ENCODE assay signal across 1 cellular context in the genomic region with DNA sequence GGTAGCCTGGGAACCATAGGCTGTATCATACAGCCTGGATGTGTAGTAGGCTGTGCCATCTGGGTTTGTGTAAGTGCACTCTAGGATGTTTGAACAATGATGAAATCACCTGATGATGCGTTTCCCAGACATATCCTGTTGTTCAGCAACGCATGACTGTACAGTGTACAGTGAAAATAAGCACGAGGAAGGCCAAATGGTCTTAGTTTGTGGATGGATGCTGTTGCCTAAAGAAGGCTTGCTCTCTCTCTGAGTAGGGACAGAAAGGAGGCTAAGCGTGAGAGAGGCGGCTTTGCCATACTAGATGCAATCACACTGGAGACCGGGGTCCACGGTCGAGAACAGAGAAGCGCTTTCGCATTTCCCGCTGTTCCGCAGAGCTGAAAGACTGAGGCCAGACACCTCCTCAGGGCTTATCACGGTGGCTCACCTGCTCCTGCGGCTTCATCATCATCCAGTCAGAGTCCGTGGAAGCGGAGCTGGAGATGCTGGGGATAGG.
TF ChIP-seq lines count a peak whose summit lies in the region.

No MANE protein-coding gene starts in this region.

TF ChIP-seq in HepG2, 621 proteins besides CTCF, POLR2A, EP300 and RAD21 (continued from another document and continues in another):
- TF ChIP-seq, protein P1, sequence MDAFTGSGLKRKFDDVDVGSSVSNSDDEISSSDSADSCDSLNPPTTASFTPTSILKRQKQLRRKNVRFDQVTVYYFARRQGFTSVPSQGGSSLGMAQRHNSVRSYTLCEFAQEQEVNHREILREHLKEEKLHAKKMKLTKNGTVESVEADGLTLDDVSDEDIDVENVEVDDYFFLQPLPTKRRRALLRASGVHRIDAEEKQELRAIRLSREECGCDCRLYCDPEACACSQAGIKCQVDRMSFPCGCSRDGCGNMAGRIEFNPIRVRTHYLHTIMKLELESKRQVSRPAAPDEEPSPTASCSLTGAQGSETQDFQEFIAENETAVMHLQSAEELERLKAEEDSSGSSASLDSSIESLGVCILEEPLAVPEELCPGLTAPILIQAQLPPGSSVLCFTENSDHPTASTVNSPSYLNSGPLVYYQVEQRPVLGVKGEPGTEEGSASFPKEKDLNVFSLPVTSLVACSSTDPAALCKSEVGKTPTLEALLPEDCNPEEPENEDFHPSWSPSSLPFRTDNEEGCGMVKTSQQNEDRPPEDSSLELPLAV (CRISPR knock-in tag; conservative IDR thresholded peaks at IDR 0.05; ENCODE audit: low read depth) = no peak
- TF ChIP-seq ZNF749 (CRISPR knock-in tag; IDR thresholded peaks at IDR 0.05; ENCODE audit: borderline replicate concordance) (no peak), HHEX (CRISPR knock-in tag; IDR thresholded peaks at IDR 0.05) (no peak), CEBPG (CRISPR knock-in tag; IDR thresholded peaks at IDR 0.05) (peak; percentile 83), KLF16 (CRISPR knock-in tag; IDR thresholded peaks at IDR 0.05) (peak in 1 of 2 experiments; percentile 73; a peak in 1 of 4 replicates), EZH2 (conservative IDR thresholded peaks at IDR 0.05; ENCODE audit: low read depth, low read length) (no peak), BCL6 (CRISPR knock-in tag; IDR thresholded peaks at IDR 0.05) (peak; percentile 96), SP2 (CRISPR knock-in tag; IDR thresholded peaks at IDR 0.05) (no peak), RNF2 (conservative IDR thresholded peaks at IDR 0.05; ENCODE audit: low read depth) (peak; percentile 57; the same call in 1 of the 2 replicates), GATAD2A (CRISPR knock-in tag; IDR thresholded peaks at IDR 0.05) (peak; percentile 80), FOXO1 (CRISPR knock-in tag; IDR thresholded peaks at IDR 0.05) (peak; percentile 58; the same call in 1 of the 2 replicates), NR2C2 (CRISPR knock-in tag; IDR thresholded peaks at IDR 0.05; ENCODE audit: borderline replicate concordance) (0 out of 2 replicates have a peak, but pooled peaks have one; percentile 13), NCOA2 (CRISPR knock-in tag; IDR thresholded peaks at IDR 0.05) (0 out of 2 replicates have a peak, but pooled peaks have one; percentile 37), ZBTB38 (CRISPR knock-in tag; IDR thresholded peaks at IDR 0.05) (peak; percentile 50), DMAP1 (CRISPR knock-in tag; IDR thresholded peaks at IDR 0.05) (no peak), IKZF1 (IDR thresholded peaks at IDR 0.05) (no peak), HMG20A (CRISPR knock-in tag; IDR thresholded peaks at IDR 0.05; ENCODE audit: borderline replicate concordance) (peak; percentile 76; the same call in 1 of the 2 replicates), KLF12 (CRISPR knock-in tag; IDR thresholded peaks at IDR 0.05; ENCODE audit: borderline replicate concordance) (no peak), FOXJ3 (CRISPR knock-in tag; IDR thresholded peaks at IDR 0.05; ENCODE audit: borderline replicate concordance) (no peak), HDAC2 (CRISPR knock-in tag; IDR thresholded peaks at IDR 0.05) (peak; percentile 54; the same call in 1 of the 2 replicates), AHR (CRISPR knock-in tag; IDR thresholded peaks at IDR 0.05) (no peak), TEAD3 (CRISPR knock-in tag; optimal IDR thresholded peaks at IDR 0.05; ENCODE audit: borderline replicate concordance) (peak; percentile 47), FOXA1 (IDR thresholded peaks at IDR 0.05) (no peak), FOXA1 (CRISPR knock-in tag; IDR thresholded peaks at IDR 0.05) (peak; percentile 73), FOXK2 (IDR thresholded peaks at IDR 0.05) (no peak), GABPB1 (CRISPR knock-in tag; IDR thresholded peaks at IDR 0.05) (peak; percentile 39; the same call in 1 of the 2 replicates), NR3C1 (CRISPR knock-in tag; IDR thresholded peaks at IDR 0.05) (no peak)
- TF ChIP-seq, protein P2, sequence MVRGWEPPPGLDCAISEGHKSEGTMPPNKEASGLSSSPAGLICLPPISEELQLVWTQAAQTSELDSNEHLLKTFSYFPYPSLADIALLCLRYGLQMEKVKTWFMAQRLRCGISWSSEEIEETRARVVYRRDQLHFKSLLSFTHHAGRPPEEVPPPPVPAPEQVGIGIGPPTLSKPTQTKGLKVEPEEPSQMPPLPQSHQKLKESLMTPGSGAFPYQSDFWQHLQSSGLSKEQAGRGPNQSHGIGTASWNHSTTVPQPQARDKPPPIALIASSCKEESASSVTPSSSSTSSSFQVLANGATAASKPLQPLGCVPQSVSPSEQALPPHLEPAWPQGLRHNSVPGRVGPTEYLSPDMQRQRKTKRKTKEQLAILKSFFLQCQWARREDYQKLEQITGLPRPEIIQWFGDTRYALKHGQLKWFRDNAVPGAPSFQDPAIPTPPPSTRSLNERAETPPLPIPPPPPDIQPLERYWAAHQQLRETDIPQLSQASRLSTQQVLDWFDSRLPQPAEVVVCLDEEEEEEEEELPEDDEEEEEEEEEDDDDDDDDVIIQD (CRISPR knock-in tag; IDR thresholded peaks at IDR 0.05; ENCODE audit: low read depth) = 0 out of 2 replicates have a peak, but pooled peaks have one; percentile 40
- TF ChIP-seq, protein P3, sequence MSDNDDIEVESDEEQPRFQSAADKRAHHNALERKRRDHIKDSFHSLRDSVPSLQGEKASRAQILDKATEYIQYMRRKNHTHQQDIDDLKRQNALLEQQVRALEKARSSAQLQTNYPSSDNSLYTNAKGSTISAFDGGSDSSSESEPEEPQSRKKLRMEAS (IDR thresholded peaks at IDR 0.05) = peak; percentile 54; the same call in 1 of the 2 replicates
- TF ChIP-seq, protein P4, sequence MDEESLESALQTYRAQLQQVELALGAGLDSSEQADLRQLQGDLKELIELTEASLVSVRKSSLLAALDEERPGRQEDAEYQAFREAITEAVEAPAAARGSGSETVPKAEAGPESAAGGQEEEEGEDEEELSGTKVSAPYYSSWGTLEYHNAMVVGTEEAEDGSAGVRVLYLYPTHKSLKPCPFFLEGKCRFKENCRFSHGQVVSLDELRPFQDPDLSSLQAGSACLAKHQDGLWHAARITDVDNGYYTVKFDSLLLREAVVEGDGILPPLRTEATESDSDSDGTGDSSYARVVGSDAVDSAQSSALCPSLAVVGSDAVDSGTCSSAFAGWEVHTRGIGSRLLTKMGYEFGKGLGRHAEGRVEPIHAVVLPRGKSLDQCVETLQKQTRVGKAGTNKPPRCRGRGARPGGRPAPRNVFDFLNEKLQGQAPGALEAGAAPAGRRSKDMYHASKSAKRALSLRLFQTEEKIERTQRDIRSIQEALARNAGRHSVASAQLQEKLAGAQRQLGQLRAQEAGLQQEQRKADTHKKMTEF (CRISPR knock-in tag; IDR thresholded peaks at IDR 0.05) = 0 out of 2 replicates have a peak, but pooled peaks have one; percentile 37
- TF ChIP-seq, protein P5, sequence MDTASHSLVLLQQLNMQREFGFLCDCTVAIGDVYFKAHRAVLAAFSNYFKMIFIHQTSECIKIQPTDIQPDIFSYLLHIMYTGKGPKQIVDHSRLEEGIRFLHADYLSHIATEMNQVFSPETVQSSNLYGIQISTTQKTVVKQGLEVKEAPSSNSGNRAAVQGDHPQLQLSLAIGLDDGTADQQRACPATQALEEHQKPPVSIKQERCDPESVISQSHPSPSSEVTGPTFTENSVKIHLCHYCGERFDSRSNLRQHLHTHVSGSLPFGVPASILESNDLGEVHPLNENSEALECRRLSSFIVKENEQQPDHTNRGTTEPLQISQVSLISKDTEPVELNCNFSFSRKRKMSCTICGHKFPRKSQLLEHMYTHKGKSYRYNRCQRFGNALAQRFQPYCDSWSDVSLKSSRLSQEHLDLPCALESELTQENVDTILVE (CRISPR knock-in tag; IDR thresholded peaks at IDR 0.05) = peak; percentile 43; the same call in 1 of the 2 replicates
- TF ChIP-seq, protein P6, sequence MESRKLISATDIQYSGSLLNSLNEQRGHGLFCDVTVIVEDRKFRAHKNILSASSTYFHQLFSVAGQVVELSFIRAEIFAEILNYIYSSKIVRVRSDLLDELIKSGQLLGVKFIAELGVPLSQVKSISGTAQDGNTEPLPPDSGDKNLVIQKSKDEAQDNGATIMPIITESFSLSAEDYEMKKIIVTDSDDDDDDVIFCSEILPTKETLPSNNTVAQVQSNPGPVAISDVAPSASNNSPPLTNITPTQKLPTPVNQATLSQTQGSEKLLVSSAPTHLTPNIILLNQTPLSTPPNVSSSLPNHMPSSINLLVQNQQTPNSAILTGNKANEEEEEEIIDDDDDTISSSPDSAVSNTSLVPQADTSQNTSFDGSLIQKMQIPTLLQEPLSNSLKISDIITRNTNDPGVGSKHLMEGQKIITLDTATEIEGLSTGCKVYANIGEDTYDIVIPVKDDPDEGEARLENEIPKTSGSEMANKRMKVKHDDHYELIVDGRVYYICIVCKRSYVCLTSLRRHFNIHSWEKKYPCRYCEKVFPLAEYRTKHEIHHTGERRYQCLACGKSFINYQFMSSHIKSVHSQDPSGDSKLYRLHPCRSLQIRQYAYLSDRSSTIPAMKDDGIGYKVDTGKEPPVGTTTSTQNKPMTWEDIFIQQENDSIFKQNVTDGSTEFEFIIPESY (CRISPR knock-in tag; IDR thresholded peaks at IDR 0.05) = peak; percentile 62
- TF ChIP-seq, protein P7, sequence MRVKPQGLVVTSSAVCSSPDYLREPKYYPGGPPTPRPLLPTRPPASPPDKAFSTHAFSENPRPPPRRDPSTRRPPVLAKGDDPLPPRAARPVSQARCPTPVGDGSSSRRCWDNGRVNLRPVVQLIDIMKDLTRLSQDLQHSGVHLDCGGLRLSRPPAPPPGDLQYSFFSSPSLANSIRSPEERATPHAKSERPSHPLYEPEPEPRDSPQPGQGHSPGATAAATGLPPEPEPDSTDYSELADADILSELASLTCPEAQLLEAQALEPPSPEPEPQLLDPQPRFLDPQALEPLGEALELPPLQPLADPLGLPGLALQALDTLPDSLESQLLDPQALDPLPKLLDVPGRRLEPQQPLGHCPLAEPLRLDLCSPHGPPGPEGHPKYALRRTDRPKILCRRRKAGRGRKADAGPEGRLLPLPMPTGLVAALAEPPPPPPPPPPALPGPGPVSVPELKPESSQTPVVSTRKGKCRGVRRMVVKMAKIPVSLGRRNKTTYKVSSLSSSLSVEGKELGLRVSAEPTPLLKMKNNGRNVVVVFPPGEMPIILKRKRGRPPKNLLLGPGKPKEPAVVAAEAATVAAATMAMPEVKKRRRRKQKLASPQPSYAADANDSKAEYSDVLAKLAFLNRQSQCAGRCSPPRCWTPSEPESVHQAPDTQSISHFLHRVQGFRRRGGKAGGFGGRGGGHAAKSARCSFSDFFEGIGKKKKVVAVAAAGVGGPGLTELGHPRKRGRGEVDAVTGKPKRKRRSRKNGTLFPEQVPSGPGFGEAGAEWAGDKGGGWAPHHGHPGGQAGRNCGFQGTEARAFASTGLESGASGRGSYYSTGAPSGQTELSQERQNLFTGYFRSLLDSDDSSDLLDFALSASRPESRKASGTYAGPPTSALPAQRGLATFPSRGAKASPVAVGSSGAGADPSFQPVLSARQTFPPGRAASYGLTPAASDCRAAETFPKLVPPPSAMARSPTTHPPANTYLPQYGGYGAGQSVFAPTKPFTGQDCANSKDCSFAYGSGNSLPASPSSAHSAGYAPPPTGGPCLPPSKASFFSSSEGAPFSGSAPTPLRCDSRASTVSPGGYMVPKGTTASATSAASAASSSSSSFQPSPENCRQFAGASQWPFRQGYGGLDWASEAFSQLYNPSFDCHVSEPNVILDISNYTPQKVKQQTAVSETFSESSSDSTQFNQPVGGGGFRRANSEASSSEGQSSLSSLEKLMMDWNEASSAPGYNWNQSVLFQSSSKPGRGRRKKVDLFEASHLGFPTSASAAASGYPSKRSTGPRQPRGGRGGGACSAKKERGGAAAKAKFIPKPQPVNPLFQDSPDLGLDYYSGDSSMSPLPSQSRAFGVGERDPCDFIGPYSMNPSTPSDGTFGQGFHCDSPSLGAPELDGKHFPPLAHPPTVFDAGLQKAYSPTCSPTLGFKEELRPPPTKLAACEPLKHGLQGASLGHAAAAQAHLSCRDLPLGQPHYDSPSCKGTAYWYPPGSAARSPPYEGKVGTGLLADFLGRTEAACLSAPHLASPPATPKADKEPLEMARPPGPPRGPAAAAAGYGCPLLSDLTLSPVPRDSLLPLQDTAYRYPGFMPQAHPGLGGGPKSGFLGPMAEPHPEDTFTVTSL (CRISPR knock-in tag; IDR thresholded peaks at IDR 0.05; ENCODE audit: borderline replicate concordance) = 0 out of 2 replicates have a peak, but pooled peaks have one; percentile 26
- TF ChIP-seq, protein P8, sequence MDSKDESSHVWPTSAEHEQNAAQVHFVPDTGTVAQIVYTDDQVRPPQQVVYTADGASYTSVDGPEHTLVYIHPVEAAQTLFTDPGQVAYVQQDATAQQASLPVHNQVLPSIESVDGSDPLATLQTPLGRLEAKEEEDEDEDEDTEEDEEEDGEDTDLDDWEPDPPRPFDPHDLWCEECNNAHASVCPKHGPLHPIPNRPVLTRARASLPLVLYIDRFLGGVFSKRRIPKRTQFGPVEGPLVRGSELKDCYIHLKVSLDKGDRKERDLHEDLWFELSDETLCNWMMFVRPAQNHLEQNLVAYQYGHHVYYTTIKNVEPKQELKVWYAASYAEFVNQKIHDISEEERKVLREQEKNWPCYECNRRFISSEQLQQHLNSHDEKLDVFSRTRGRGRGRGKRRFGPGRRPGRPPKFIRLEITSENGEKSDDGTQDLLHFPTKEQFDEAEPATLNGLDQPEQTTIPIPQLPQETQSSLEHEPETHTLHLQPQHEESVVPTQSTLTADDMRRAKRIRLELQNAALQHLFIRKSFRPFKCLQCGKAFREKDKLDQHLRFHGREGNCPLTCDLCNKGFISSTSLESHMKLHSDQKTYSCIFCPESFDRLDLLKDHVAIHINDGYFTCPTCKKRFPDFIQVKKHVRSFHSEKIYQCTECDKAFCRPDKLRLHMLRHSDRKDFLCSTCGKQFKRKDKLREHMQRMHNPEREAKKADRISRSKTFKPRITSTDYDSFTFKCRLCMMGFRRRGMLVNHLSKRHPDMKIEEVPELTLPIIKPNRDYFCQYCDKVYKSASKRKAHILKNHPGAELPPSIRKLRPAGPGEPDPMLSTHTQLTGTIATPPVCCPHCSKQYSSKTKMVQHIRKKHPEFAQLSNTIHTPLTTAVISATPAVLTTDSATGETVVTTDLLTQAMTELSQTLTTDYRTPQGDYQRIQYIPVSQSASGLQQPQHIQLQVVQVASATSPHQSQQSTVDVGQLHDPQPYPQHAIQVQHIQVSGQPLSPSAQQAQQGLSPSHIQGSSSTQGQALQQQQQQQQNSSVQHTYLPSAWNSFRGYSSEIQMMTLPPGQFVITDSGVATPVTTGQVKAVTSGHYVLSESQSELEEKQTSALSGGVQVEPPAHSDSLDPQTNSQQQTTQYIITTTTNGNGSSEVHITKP (CRISPR knock-in tag; IDR thresholded peaks at IDR 0.05; ENCODE audit: low read depth) = peak; percentile 84
- TF ChIP-seq, protein P9, sequence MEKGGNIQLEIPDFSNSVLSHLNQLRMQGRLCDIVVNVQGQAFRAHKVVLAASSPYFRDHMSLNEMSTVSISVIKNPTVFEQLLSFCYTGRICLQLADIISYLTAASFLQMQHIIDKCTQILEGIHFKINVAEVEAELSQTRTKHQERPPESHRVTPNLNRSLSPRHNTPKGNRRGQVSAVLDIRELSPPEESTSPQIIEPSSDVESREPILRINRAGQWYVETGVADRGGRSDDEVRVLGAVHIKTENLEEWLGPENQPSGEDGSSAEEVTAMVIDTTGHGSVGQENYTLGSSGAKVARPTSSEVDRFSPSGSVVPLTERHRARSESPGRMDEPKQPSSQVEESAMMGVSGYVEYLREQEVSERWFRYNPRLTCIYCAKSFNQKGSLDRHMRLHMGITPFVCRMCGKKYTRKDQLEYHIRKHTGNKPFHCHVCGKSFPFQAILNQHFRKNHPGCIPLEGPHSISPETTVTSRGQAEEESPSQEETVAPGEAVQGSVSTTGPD (CRISPR knock-in tag; IDR thresholded peaks at IDR 0.05) = no peak
